In genomic region chr5:181187500-181188213, GRCh38 we compare ENCODE assay signal across 8 cellular contexts. TPM values are rescaled to one million over a fixed set of nuclear protein-coding genes. Genes with fewer than 3 reads are reported as not detected.
DNase-seq lines count a peak whose midpoint lies in the region; ATAC-seq, FAIRE-seq and TF ChIP-seq lines count a peak whose summit lies in the region.

No MANE protein-coding gene starts in this region.

- H3K36me3 ChIP-seq in HepG2 (replicated peaks in 1 of 2; ENCODE audit: control insufficient read depth in 1 of 2, insufficient read depth in 2 of 2, low read length in 2 of 2): no peaks in the 10 kb centered on the region

- H3K27ac ChIP-seq in HepG2 (ENCODE audit: extremely low read length, insufficient read depth, low read length): peak overlapping the region; percentile 74

- peak overlapping the region; percentile 78 for H3K4me2 ChIP-seq in HepG2 (ENCODE audit: low read depth, low read length)

- BruUV-seq in HepG2 (replicated peaks; lab: Mats Ljungman, UMichigan): no TSS peak

- H3K27me3 ChIP-seq in HepG2 (ENCODE audit: control insufficient read depth in 1 of 2, insufficient read depth in 2 of 2, low read length in 2 of 2): no peaks in the 10 kb centered on the region; a peak in 1 of 5 replicates

- no peak overlapping the region for H2AFZ ChIP-seq in HepG2 (ENCODE audit: low read length)

- peak; percentile 32 for ATAC-seq in HepG2
- no peak for ATAC-seq in HG02623 (IDR thresholded peaks at IDR 0.05; ENCODE audit: unreplicated experiment)

- 1% methylated on average over 22 of the region's 37 CpGs for WGBS in HepG2 (ENCODE audit: low lambda C conversion rate)

- no peak for TF ChIP-seq POLR2A in HepG2 (IDR thresholded peaks at IDR 0.05; ENCODE audit: insufficient read depth in 1 of 2, low read depth in 2 of 2, low read length in 2 of 2)

- H3K4me3 ChIP-seq in HepG2 (replicated peaks in 1 of 3; ENCODE audit: insufficient read depth in 1 of 3, low read depth in 2 of 3, low read length in 3 of 3): peak overlapping the region; percentile 74 to 93 (median 79)

- H3K9me3 ChIP-seq in HepG2 (ENCODE audit: low read length): no peaks in the 10 kb centered on the region

- no peak for FAIRE-seq in HepG2 (lab: Jason Lieb, UNC)

- no peaks in the 10 kb centered on the region for H4K20me1 ChIP-seq in HepG2 (ENCODE audit: insufficient read depth, low read length)

- peak; percentile 88 for DNase-seq in ELR (ENCODE audit: low read depth)
- peak; percentile 91 for DNase-seq in RKO (ENCODE audit: low spot score)
- DNase-seq in cerebellar cortex (ENCODE audit: low spot score): peak; percentile 90
- DNase-seq in HepG2 (ENCODE audit: low spot score): peak; percentile 81
- peak in 2 of 3 experiments; percentile 37 to 79 for DNase-seq in stimulated activated CD4-positive, alpha-beta T cell treated with anti-CD3 and anti-CD28 coated beads, TNF-alpha, amount 100 ng/mL, for 24 hours (ENCODE audit: low read depth in 3 of 3)
- DNase-seq in COLO668 (lab: John Stamatoyannopoulos, UW; ENCODE audit: unreplicated experiment): no peak
- no peak for DNase-seq in DMS114 treated with DMSO at 0.1 percent for 48 hours (lab: John Stamatoyannopoulos, UW; ENCODE audit: unreplicated experiment)

- in situ Hi-C loops in HepG2 (cut with HindIII; ENCODE audit: extremely low pct_ligation_motif_present, low pct_unique_long_range_greater_than_20kb): loop anchor here (5.0 kb wide), 1 partner anchor 35 kb away; the partner anchor contains the start of gene TRIM41

- CTCF ChIA-PET in HepG2 (lab: Yijun Ruan, JAX; ENCODE audit: low intra/inter-chr PET ratio, low total read pairs): no interaction called here

- TF ChIP-seq CTCF in HepG2 (CRISPR knock-in tag; IDR thresholded peaks at IDR 0.05): peak; percentile 28

- no peak for TF ChIP-seq RAD21 in HepG2 (CRISPR knock-in tag; IDR thresholded peaks at IDR 0.05)

- intact Hi-C loops in HepG2 (cut with micrococcal nuclease; ENCODE audit: unreplicated experiment): loop anchor here (1.0 kb wide), 2 partner anchors 20 to 35 kb away; no protein-coding TSS in a partner anchor

- H3K79me2 ChIP-seq in HepG2 (ENCODE audit: insufficient read depth, low read length): no peaks in the 10 kb centered on the region

- peak overlapping the region; percentile 70 for H3K9ac ChIP-seq in HepG2 (ENCODE audit: insufficient read depth, low read depth, low read length)

- peak in 1 of 2 experiments; percentile 12; a peak in 1 of 4 replicates for TF ChIP-seq EP300 in HepG2 (IDR thresholded peaks at IDR 0.05; ENCODE audit: low read depth in 2 of 2, low read length in 2 of 2)
- no peak for TF ChIP-seq EP300 in HepG2 (CRISPR knock-in tag; IDR thresholded peaks at IDR 0.05; ENCODE audit: borderline replicate concordance)

- H3K4me1 ChIP-seq in HepG2 (ENCODE audit: insufficient read depth, low read length): peaks cover 26% of the 10 kb centered on the region

- POLR2A ChIA-PET in HepG2 (lab: Yijun Ruan, JAX): interaction anchor here (1.0 to 2.3 kb wide), 4 partner anchors 20 to 36 kb away, joined by 3 to 20 read pairs (median 8); partner anchors contain the start of gene TRIM41

RNA-seq across cellular contexts. Expression of gene TRIM7, which starts 17.3 kb away (rescaled TPM):
- total RNA-seq in HepG2 (2016; rRNA removed; fragmentation: Illumina TruSeq; extraction: Trizol): not detected in 2 replicates
- total RNA-seq in HepG2 (2016; cell fraction: cytosol; rRNA removed; fragmentation: Illumina TruSeq; extraction: Trizol; ENCODE audit: low read depth): not detected in 2 replicates
- not detected in 2 replicates for total RNA-seq in HepG2 (2016; cell fraction: insoluble cytoplasmic fraction; rRNA removed; fragmentation: Illumina TruSeq; extraction: Trizol)
- not detected in 2 replicates for total RNA-seq in HepG2 (2016; cell fraction: membrane; rRNA removed; fragmentation: Illumina TruSeq; extraction: Trizol)
- total RNA-seq in HepG2 (2016; cell fraction: nucleus; rRNA removed; fragmentation: Illumina TruSeq; extraction: Trizol): not detected in 2 replicates
- 0.10 and 0.13 TPM in 2 replicates for polyA plus RNA-seq in HepG2 (2011; rRNA removed)
- polyA plus RNA-seq in HepG2 (2011; cell fraction: cytosol; rRNA removed): 0.11 and 0.13 TPM in 2 replicates
- 0.16 and 0.29 TPM in 2 replicates for polyA plus RNA-seq in HepG2 (2011; cell fraction: nucleus; rRNA removed)
- 0.13 TPM in 1 of 2 replicates, not detected in the other for polyA plus RNA-seq in HepG2 (2012)
- not detected in 2 replicates for polyA plus RNA-seq in HepG2 (2016; cell fraction: cytosol; fragmentation: Illumina TruSeq; extraction: Trizol; ENCODE audit: low read depth)
- not detected in 2 replicates for polyA plus RNA-seq in HepG2 (2016; cell fraction: insoluble cytoplasmic fraction; fragmentation: Illumina TruSeq; extraction: Trizol; ENCODE audit: low read depth)
- polyA plus RNA-seq in HepG2 (2016; cell fraction: membrane; fragmentation: Illumina TruSeq; extraction: Trizol; ENCODE audit: low read depth): 0.23 TPM in 1 of 2 replicates, not detected in the other
- not detected in 2 replicates for polyA plus RNA-seq in HepG2 (2016; cell fraction: nucleus; fragmentation: Illumina TruSeq; extraction: Trizol; ENCODE audit: insufficient read depth, low read depth)
- polyA minus RNA-seq in HepG2 (2011; rRNA and poly(A)+ RNA removed; ENCODE audit: low replicate concordance): 10.8 TPM in 1 of 2 replicates, not detected in the other
- 0.88 TPM in 1 of 2 replicates, not detected in the other for polyA minus RNA-seq in HepG2 (2011; cell fraction: cytosol; rRNA and poly(A)+ RNA removed)
- 1.2 TPM in 1 of 2 replicates, not detected in the other for polyA minus RNA-seq in HepG2 (2011; cell fraction: nucleus; rRNA and poly(A)+ RNA removed)

RNA-seq across cellular contexts. Expression of gene TRIM41, which starts 35.4 kb away (rescaled TPM):
- 10.9 and 16.7 TPM in 2 replicates for total RNA-seq in HepG2 (2016; rRNA removed; fragmentation: Illumina TruSeq; extraction: Trizol)
- total RNA-seq in HepG2 (2016; cell fraction: cytosol; rRNA removed; fragmentation: Illumina TruSeq; extraction: Trizol; ENCODE audit: low read depth): 3.4 and 3.6 TPM in 2 replicates
- 12.4 and 16.7 TPM in 2 replicates for total RNA-seq in HepG2 (2016; cell fraction: insoluble cytoplasmic fraction; rRNA removed; fragmentation: Illumina TruSeq; extraction: Trizol)
- 9.1 and 9.7 TPM in 2 replicates for total RNA-seq in HepG2 (2016; cell fraction: membrane; rRNA removed; fragmentation: Illumina TruSeq; extraction: Trizol)
- total RNA-seq in HepG2 (2016; cell fraction: nucleus; rRNA removed; fragmentation: Illumina TruSeq; extraction: Trizol): 11.4 and 13.1 TPM in 2 replicates
- 10.2 and 10.9 TPM in 2 replicates for polyA plus RNA-seq in HepG2 (2011; rRNA removed)
- 5.4 and 6.4 TPM in 2 replicates for polyA plus RNA-seq in HepG2 (2011; cell fraction: cytosol; rRNA removed)
- polyA plus RNA-seq in HepG2 (2011; cell fraction: nucleus; rRNA removed): 66.0 and 81.3 TPM in 2 replicates
- polyA plus RNA-seq in HepG2 (2012): 10.5 and 10.9 TPM in 2 replicates
- polyA plus RNA-seq in HepG2 (2016; cell fraction: cytosol; fragmentation: Illumina TruSeq; extraction: Trizol; ENCODE audit: low read depth): 2.6 and 3.0 TPM in 2 replicates
- 15.2 and 16.5 TPM in 2 replicates for polyA plus RNA-seq in HepG2 (2016; cell fraction: insoluble cytoplasmic fraction; fragmentation: Illumina TruSeq; extraction: Trizol; ENCODE audit: low read depth)
- 7.8 and 8.3 TPM in 2 replicates for polyA plus RNA-seq in HepG2 (2016; cell fraction: membrane; fragmentation: Illumina TruSeq; extraction: Trizol; ENCODE audit: low read depth)
- 28.6 and 33.8 TPM in 2 replicates for polyA plus RNA-seq in HepG2 (2016; cell fraction: nucleus; fragmentation: Illumina TruSeq; extraction: Trizol; ENCODE audit: insufficient read depth, low read depth)
- 7.5 and 14.8 TPM in 2 replicates for polyA minus RNA-seq in HepG2 (2011; rRNA and poly(A)+ RNA removed; ENCODE audit: low replicate concordance)
- 3.3 and 3.7 TPM in 2 replicates for polyA minus RNA-seq in HepG2 (2011; cell fraction: cytosol; rRNA and poly(A)+ RNA removed)
- 17.4 and 18.8 TPM in 2 replicates for polyA minus RNA-seq in HepG2 (2011; cell fraction: nucleus; rRNA and poly(A)+ RNA removed)

RNA-seq across cellular contexts. Expression of gene OR2V2, which starts 40.3 kb away (rescaled TPM):
- not detected in 2 replicates for total RNA-seq in HepG2 (2016; rRNA removed; fragmentation: Illumina TruSeq; extraction: Trizol)
- total RNA-seq in HepG2 (2016; cell fraction: cytosol; rRNA removed; fragmentation: Illumina TruSeq; extraction: Trizol; ENCODE audit: low read depth): not detected in 2 replicates
- not detected in 2 replicates for total RNA-seq in HepG2 (2016; cell fraction: insoluble cytoplasmic fraction; rRNA removed; fragmentation: Illumina TruSeq; extraction: Trizol)
- not detected in 2 replicates for total RNA-seq in HepG2 (2016; cell fraction: membrane; rRNA removed; fragmentation: Illumina TruSeq; extraction: Trizol)
- not detected in 2 replicates for total RNA-seq in HepG2 (2016; cell fraction: nucleus; rRNA removed; fragmentation: Illumina TruSeq; extraction: Trizol)
- polyA plus RNA-seq in HepG2 (2011; rRNA removed): not detected in 2 replicates
- polyA plus RNA-seq in HepG2 (2011; cell fraction: cytosol; rRNA removed): not detected in 2 replicates
- polyA plus RNA-seq in HepG2 (2011; cell fraction: nucleus; rRNA removed): not detected in 2 replicates
- polyA plus RNA-seq in HepG2 (2012): not detected in 2 replicates
- polyA plus RNA-seq in HepG2 (2016; cell fraction: cytosol; fragmentation: Illumina TruSeq; extraction: Trizol; ENCODE audit: low read depth): not detected in 2 replicates
- polyA plus RNA-seq in HepG2 (2016; cell fraction: insoluble cytoplasmic fraction; fragmentation: Illumina TruSeq; extraction: Trizol; ENCODE audit: low read depth): not detected in 2 replicates
- polyA plus RNA-seq in HepG2 (2016; cell fraction: membrane; fragmentation: Illumina TruSeq; extraction: Trizol; ENCODE audit: low read depth): not detected in 2 replicates
- polyA plus RNA-seq in HepG2 (2016; cell fraction: nucleus; fragmentation: Illumina TruSeq; extraction: Trizol; ENCODE audit: insufficient read depth, low read depth): not detected in 2 replicates
- polyA minus RNA-seq in HepG2 (2011; rRNA and poly(A)+ RNA removed; ENCODE audit: low replicate concordance): not detected in 2 replicates
- polyA minus RNA-seq in HepG2 (2011; cell fraction: cytosol; rRNA and poly(A)+ RNA removed): not detected in 2 replicates
- polyA minus RNA-seq in HepG2 (2011; cell fraction: nucleus; rRNA and poly(A)+ RNA removed): not detected in 2 replicates

RNA-seq across cellular contexts. Expression of gene RACK1, which starts 56.0 kb away (rescaled TPM):
- 2,514 and 3,226 TPM in 2 replicates for total RNA-seq in HepG2 (2016; rRNA removed; fragmentation: Illumina TruSeq; extraction: Trizol)
- total RNA-seq in HepG2 (2016; cell fraction: cytosol; rRNA removed; fragmentation: Illumina TruSeq; extraction: Trizol; ENCODE audit: low read depth): 4,063 and 4,402 TPM in 2 replicates
- 2,554 and 3,310 TPM in 2 replicates for total RNA-seq in HepG2 (2016; cell fraction: insoluble cytoplasmic fraction; rRNA removed; fragmentation: Illumina TruSeq; extraction: Trizol)
- total RNA-seq in HepG2 (2016; cell fraction: membrane; rRNA removed; fragmentation: Illumina TruSeq; extraction: Trizol): 5,165 and 5,275 TPM in 2 replicates
- total RNA-seq in HepG2 (2016; cell fraction: nucleus; rRNA removed; fragmentation: Illumina TruSeq; extraction: Trizol): 943 and 1,018 TPM in 2 replicates
- polyA plus RNA-seq in HepG2 (2011; rRNA removed): 6,141 and 6,693 TPM in 2 replicates
- polyA plus RNA-seq in HepG2 (2011; cell fraction: cytosol; rRNA removed): 6,517 and 7,296 TPM in 2 replicates
- 2,166 and 2,467 TPM in 2 replicates for polyA plus RNA-seq in HepG2 (2011; cell fraction: nucleus; rRNA removed)
- 4,104 and 4,114 TPM in 2 replicates for polyA plus RNA-seq in HepG2 (2012)
- 3,699 and 3,997 TPM in 2 replicates for polyA plus RNA-seq in HepG2 (2016; cell fraction: cytosol; fragmentation: Illumina TruSeq; extraction: Trizol; ENCODE audit: low read depth)
- 3,545 and 3,580 TPM in 2 replicates for polyA plus RNA-seq in HepG2 (2016; cell fraction: insoluble cytoplasmic fraction; fragmentation: Illumina TruSeq; extraction: Trizol; ENCODE audit: low read depth)
- polyA plus RNA-seq in HepG2 (2016; cell fraction: membrane; fragmentation: Illumina TruSeq; extraction: Trizol; ENCODE audit: low read depth): 4,862 and 5,343 TPM in 2 replicates
- 1,515 and 1,598 TPM in 2 replicates for polyA plus RNA-seq in HepG2 (2016; cell fraction: nucleus; fragmentation: Illumina TruSeq; extraction: Trizol; ENCODE audit: insufficient read depth, low read depth)
- 10,364 and 11,951 TPM in 2 replicates for polyA minus RNA-seq in HepG2 (2011; rRNA and poly(A)+ RNA removed; ENCODE audit: low replicate concordance)
- polyA minus RNA-seq in HepG2 (2011; cell fraction: cytosol; rRNA and poly(A)+ RNA removed): 2,548 and 2,636 TPM in 2 replicates
- 1,064 and 1,481 TPM in 2 replicates for polyA minus RNA-seq in HepG2 (2011; cell fraction: nucleus; rRNA and poly(A)+ RNA removed)

RNA-seq across cellular contexts. Expression of gene OR2V1, which starts 56.7 kb away (rescaled TPM):
- total RNA-seq in HepG2 (2016; rRNA removed; fragmentation: Illumina TruSeq; extraction: Trizol): not detected in 2 replicates
- not detected in 2 replicates for total RNA-seq in HepG2 (2016; cell fraction: cytosol; rRNA removed; fragmentation: Illumina TruSeq; extraction: Trizol; ENCODE audit: low read depth)
- total RNA-seq in HepG2 (2016; cell fraction: insoluble cytoplasmic fraction; rRNA removed; fragmentation: Illumina TruSeq; extraction: Trizol): not detected in 2 replicates
- total RNA-seq in HepG2 (2016; cell fraction: membrane; rRNA removed; fragmentation: Illumina TruSeq; extraction: Trizol): not detected in 2 replicates
- total RNA-seq in HepG2 (2016; cell fraction: nucleus; rRNA removed; fragmentation: Illumina TruSeq; extraction: Trizol): not detected in 2 replicates
- polyA plus RNA-seq in HepG2 (2011; rRNA removed): not detected in 2 replicates
- not detected in 2 replicates for polyA plus RNA-seq in HepG2 (2011; cell fraction: cytosol; rRNA removed)
- not detected in 2 replicates for polyA plus RNA-seq in HepG2 (2011; cell fraction: nucleus; rRNA removed)
- polyA plus RNA-seq in HepG2 (2012): not detected in 2 replicates
- not detected in 2 replicates for polyA plus RNA-seq in HepG2 (2016; cell fraction: cytosol; fragmentation: Illumina TruSeq; extraction: Trizol; ENCODE audit: low read depth)
- polyA plus RNA-seq in HepG2 (2016; cell fraction: insoluble cytoplasmic fraction; fragmentation: Illumina TruSeq; extraction: Trizol; ENCODE audit: low read depth): not detected in 2 replicates
- polyA plus RNA-seq in HepG2 (2016; cell fraction: membrane; fragmentation: Illumina TruSeq; extraction: Trizol; ENCODE audit: low read depth): not detected in 2 replicates
- not detected in 2 replicates for polyA plus RNA-seq in HepG2 (2016; cell fraction: nucleus; fragmentation: Illumina TruSeq; extraction: Trizol; ENCODE audit: insufficient read depth, low read depth)
- polyA minus RNA-seq in HepG2 (2011; rRNA and poly(A)+ RNA removed; ENCODE audit: low replicate concordance): not detected in 2 replicates
- not detected in 2 replicates for polyA minus RNA-seq in HepG2 (2011; cell fraction: cytosol; rRNA and poly(A)+ RNA removed)
- polyA minus RNA-seq in HepG2 (2011; cell fraction: nucleus; rRNA and poly(A)+ RNA removed): not detected in 2 replicates

Comparison
In these comparisons a context has a peak if more than half of its experiments do, and no peak if none do; other contexts are left out.
1. DNase-seq: peak in ELR (single experiment), RKO (single experiment), cerebellar cortex (single experiment), HepG2 (single experiment) and stimulated activated CD4-positive, alpha-beta T cell treated with anti-CD3 and anti-CD28 coated beads, TNF-alpha, amount 100 ng/mL, for 24 hours (2 of 3); none in COLO668 (single experiment) and DMS114 treated with DMSO at 0.1 percent for 48 hours (single experiment).